ENCODE assay signal across 8 cellular contexts in the genomic region with DNA sequence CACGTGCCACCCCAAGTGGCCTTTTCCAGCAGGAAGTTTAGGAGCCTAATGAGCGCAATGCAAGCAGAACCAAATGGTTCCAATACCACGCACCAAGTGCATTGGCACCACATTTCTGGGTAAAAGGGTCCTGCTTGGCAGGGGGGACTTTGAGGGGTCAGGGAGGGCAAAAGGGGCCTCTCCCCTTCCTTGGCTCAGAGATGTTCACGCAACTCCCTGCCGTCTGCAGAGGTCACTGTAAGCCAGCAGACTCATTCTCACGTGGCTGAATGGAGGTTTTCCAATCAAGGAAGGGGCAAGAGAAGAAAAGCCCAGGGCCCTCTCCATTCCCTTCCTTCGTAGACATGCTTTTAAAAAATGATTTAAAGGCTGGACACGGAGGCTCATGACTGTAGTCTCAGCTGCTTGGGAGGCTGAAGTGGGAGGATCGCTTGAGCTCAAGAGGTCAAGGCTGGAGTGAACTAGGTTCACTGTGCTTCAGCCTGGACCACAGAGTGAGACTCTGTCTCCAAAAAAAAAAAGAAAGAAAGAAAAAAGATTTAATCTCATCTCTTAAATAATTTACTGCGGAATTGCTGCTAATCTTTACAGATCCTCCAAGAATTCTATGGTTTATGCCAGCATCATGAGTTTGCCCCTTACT.
A peak's percentile ranks its signal among the peaks of the same experiment; 100 is the strongest.
DNase-seq lines count a peak whose midpoint lies in the region; ATAC-seq and TF ChIP-seq lines count a peak whose summit lies in the region.

No MANE protein-coding gene starts in this region.

- no peaks in the 10 kb centered on the region; the same call in 1 of the 2 replicates for H3K36me3 ChIP-seq in OCI-LY1 (ENCODE audit: insufficient read depth, low read length)

- no peaks in the 10 kb centered on the region for H3K9me2 ChIP-seq in OCI-LY1 (ENCODE audit: low read depth, low read length)

- H3F3A ChIP-seq in OCI-LY1 (ENCODE audit: insufficient read depth, low read length), result no peaks in the 10 kb centered on the region

- no peak for ATAC-seq in central memory CD8-positive, alpha-beta T cell (replicated peaks; ENCODE audit: extremely low read depth, poor library complexity, severe bottlenecking)

- TF ChIP-seq CTCF in OCI-LY1 (IDR thresholded peaks at IDR 0.05; ENCODE audit: low read length) (peak; percentile 47; the same call in 1 of the 2 replicates), retinal pigment epithelial cell (conservative IDR thresholded peaks at IDR 0.05; ENCODE audit: low read depth, low read length) (peak; percentile 41)

- no peak overlapping the region for H2AFZ ChIP-seq in OCI-LY1 (ENCODE audit: low read length)

- no peaks in the 10 kb centered on the region for H3K9me3 Mint-ChIP-seq in activated CD4-positive, alpha-beta T cell treated with anti-CD3 and anti-CD28 coated beads, Interleukin-2, amount 10 ng/mL, durations not matched to agents 24 days and 14 days
- no peaks in the 10 kb centered on the region for H3K9me3 Mint-ChIP-seq in central memory CD8-positive, alpha-beta T cell

- H3K9ac ChIP-seq in OCI-LY1 (ENCODE audit: low read length), result no peak overlapping the region

- intact Hi-C loops in activated CD4-positive, alpha-beta T cell treated with anti-CD3 and anti-CD28 coated beads, Interleukin-2, amount 10 ng/mL, durations not matched to agents 24 days and 14 days (cut with micrococcal nuclease), result loop anchor here (2.0 kb wide), 2 partner anchors 75 to 299 kb away; no protein-coding TSS in a partner anchor

- H3K27ac ChIP-seq in OCI-LY1 (ENCODE audit: low read depth, low read length, poor library complexity, severe bottlenecking), result no peak overlapping the region

- DNase-seq in activated CD4-positive, alpha-beta T cell treated with anti-CD3 and anti-CD28 coated beads, Interleukin-2, amount 10 ng/mL, durations not matched to agents 24 days and 14 days, result peak; percentile 71
- DNase-seq in activated CD4-positive, alpha-beta T cell treated with anti-CD3 and anti-CD28 coated beads, Interleukin-2, amount 50 U/mL, for 4 hours, result no peak
- DNase-seq in central memory CD8-positive, alpha-beta T cell (ENCODE audit: low spot score in 2 of 2), result no peak
- DNase-seq in retinal pigment epithelial cell (ENCODE audit: low read depth), result no peak
- DNase-seq in dedifferentiated amniotic fluid mesenchymal stem cell (ENCODE audit: extremely low spot score), result no peak
- no peak for DNase-seq in inferior parietal cortex (ENCODE audit: extremely low spot score)
- DNase-seq in middle frontal gyrus (ENCODE audit: extremely low spot score, low spot score), result no peak

- H3K36me3 Mint-ChIP-seq in activated CD4-positive, alpha-beta T cell treated with anti-CD3 and anti-CD28 coated beads, Interleukin-2, amount 10 ng/mL, durations not matched to agents 24 days and 14 days (ENCODE audit: low read depth), result no peaks in the 10 kb centered on the region
- H3K36me3 Mint-ChIP-seq in central memory CD8-positive, alpha-beta T cell (ENCODE audit: insufficient read depth), result peaks cover 5% of the 10 kb centered on the region

- peaks cover 36% of the 10 kb centered on the region for H3K27me3 Mint-ChIP-seq in activated CD4-positive, alpha-beta T cell treated with anti-CD3 and anti-CD28 coated beads, Interleukin-2, amount 10 ng/mL, durations not matched to agents 24 days and 14 days
- no peaks in the 10 kb centered on the region for H3K27me3 Mint-ChIP-seq in central memory CD8-positive, alpha-beta T cell

- H3K4me1 ChIP-seq in OCI-LY1 (ENCODE audit: insufficient read depth, low read length, severe bottlenecking), result peaks cover 15% of the 10 kb centered on the region

- H3K4me1 Mint-ChIP-seq in activated CD4-positive, alpha-beta T cell treated with anti-CD3 and anti-CD28 coated beads, Interleukin-2, amount 10 ng/mL, durations not matched to agents 24 days and 14 days, result peaks cover 15% of the 10 kb centered on the region
- H3K4me1 Mint-ChIP-seq in central memory CD8-positive, alpha-beta T cell, result peaks cover 32% of the 10 kb centered on the region

- H3K27ac Mint-ChIP-seq in activated CD4-positive, alpha-beta T cell treated with anti-CD3 and anti-CD28 coated beads, Interleukin-2, amount 10 ng/mL, durations not matched to agents 24 days and 14 days, result no peak overlapping the region
- peak overlapping the region; percentile 88 for H3K27ac Mint-ChIP-seq in central memory CD8-positive, alpha-beta T cell (ENCODE audit: low read depth)

- H3K9me3 ChIP-seq in OCI-LY1 (ENCODE audit: low read length), result no peaks in the 10 kb centered on the region

- H3K4me3 Mint-ChIP-seq in activated CD4-positive, alpha-beta T cell treated with anti-CD3 and anti-CD28 coated beads, Interleukin-2, amount 10 ng/mL, durations not matched to agents 24 days and 14 days, result peak overlapping the region; percentile 56
- peak overlapping the region; percentile 72 for H3K4me3 Mint-ChIP-seq in central memory CD8-positive, alpha-beta T cell

- H3K4me2 ChIP-seq in OCI-LY1 (ENCODE audit: low read length), result no peak overlapping the region

- H3K27me3 ChIP-seq in OCI-LY1 (ENCODE audit: insufficient read depth, low read length), result no peaks in the 10 kb centered on the region

- no peaks in the 10 kb centered on the region for H3K79me2 ChIP-seq in OCI-LY1 (ENCODE audit: insufficient read depth, low read length)

- H4K20me1 ChIP-seq in OCI-LY1 (ENCODE audit: insufficient read depth, low read length), result no peaks in the 10 kb centered on the region

- H3K4me3 ChIP-seq in OCI-LY1 (ENCODE audit: low read depth, low read length, poor library complexity, severe bottlenecking), result no peak overlapping the region
- no peak overlapping the region for H3K4me3 ChIP-seq in retinal pigment epithelial cell (ENCODE audit: low read length)
